Comparison of ENCODE assay signal across 15 cellular contexts in genomic region chr5:61311836-61312808, GRCh38. TPM values are rescaled to one million over a fixed set of nuclear protein-coding genes. Genes with fewer than 3 reads are reported as not detected.
DNase-seq lines count a peak whose midpoint lies in the region; ATAC-seq, FAIRE-seq and TF ChIP-seq lines count a peak whose summit lies in the region.
"Had no signal": no experiment of that assay in that cellular context is flagged by ENCODE, and none has a peak within 500 bp of the region (broad histone marks: within the 10 kb centered on the region; RNA-seq: fewer than 3 reads in every experiment).

No MANE protein-coding gene starts in this region.

- TF ChIP-seq RAD21 in HepG2 (CRISPR knock-in tag; IDR thresholded peaks at IDR 0.05), result no peak

- DNase-seq in HepG2 (ENCODE audit: low spot score), result no peak
- no peak for DNase-seq in right lobe of liver
- DNase-seq in astrocyte of the hippocampus (ENCODE audit: low read depth, low spot score), result peak; percentile 95
- peak; percentile 92 for DNase-seq in iris pigment epithelial cell (ENCODE audit: low read depth)
- DNase-seq in NCI-H2171 treated with DMSO at 0.1 percent for 48 hours (lab: John Stamatoyannopoulos, UW), result no peak
- no peak for DNase-seq in middle frontal gyrus (ENCODE audit: extremely low spot score, low spot score)
- DNase-seq in hepatic stellate cell (ENCODE audit: low spot score), result no peak
- DNase-seq: activated CD8-positive, alpha-beta T cell treated with anti-CD3 and anti-CD28 coated beads, Interleukin-2, amount 10 ng/mL, durations not matched to agents 7 days and 5 days; activated naive CD8-positive, alpha-beta T cell treated with anti-CD3 and anti-CD28 coated beads, Interleukin-2, amount 50 U/mL, for 24 hours; H7; MV-4-11; NK-92 treated with Interleukin-12 subunit alpha and Interleukin-12 subunit beta, amount 100 ng/mL, for 24 hours had no signal

- H4K20me1 ChIP-seq in HepG2 (ENCODE audit: insufficient read depth, low read length), result no peaks in the 10 kb centered on the region

- no peak overlapping the region for H2AFZ ChIP-seq in HepG2 (ENCODE audit: low read length)

- 23% methylated on average over 8 of the region's 8 CpGs for WGBS in HepG2 (ENCODE audit: low lambda C conversion rate)
- WGBS in right lobe of liver (ENCODE audit: insufficient coverage, low coverage, low lambda C conversion rate, missing lambda C conversion rate), result 55% methylated on average over 7 of the region's 8 CpGs

- BruUV-seq in HepG2 (replicated peaks; lab: Mats Ljungman, UMichigan), result no TSS peak

- in situ Hi-C loops in HepG2 (cut with HindIII; ENCODE audit: extremely low pct_ligation_motif_present, low pct_unique_long_range_greater_than_20kb), result no loop called here

- TF ChIP-seq EP300 in HepG2 (IDR thresholded peaks at IDR 0.05; ENCODE audit: low read depth in 2 of 2, low read length in 2 of 2) (no peak), HepG2 (CRISPR knock-in tag; IDR thresholded peaks at IDR 0.05; ENCODE audit: borderline replicate concordance) (no peak)

- no peaks in the 10 kb centered on the region for H3K27me3 ChIP-seq in HepG2 (ENCODE audit: control insufficient read depth in 1 of 2, insufficient read depth in 2 of 2, low read length in 2 of 2)
- no peaks in the 10 kb centered on the region for H3K27me3 ChIP-seq in right lobe of liver

- H3K36me3 ChIP-seq in HepG2 (replicated peaks in 1 of 2; ENCODE audit: control insufficient read depth in 1 of 2, insufficient read depth in 2 of 2, low read length in 2 of 2), result no peaks in the 10 kb centered on the region
- H3K36me3 ChIP-seq in right lobe of liver, result no peaks in the 10 kb centered on the region

- TF ChIP-seq CTCF in HepG2 (CRISPR knock-in tag; IDR thresholded peaks at IDR 0.05) (no peak), right lobe of liver (IDR thresholded peaks at IDR 0.05) (no peak)

- no peaks in the 10 kb centered on the region for H3K4me1 ChIP-seq in HepG2 (ENCODE audit: insufficient read depth, low read length)
- H3K4me1 ChIP-seq in right lobe of liver, result no peaks in the 10 kb centered on the region

- intact Hi-C loops in HepG2 (cut with micrococcal nuclease; ENCODE audit: unreplicated experiment) (no loop called here), right lobe of liver (cut with DNase I) (no loop called here)

- H3K4me3 ChIP-seq in HepG2 (replicated peaks in 1 of 3; ENCODE audit: insufficient read depth in 1 of 3, low read depth in 2 of 3, low read length in 3 of 3) (no peak overlapping the region), right lobe of liver (no peak overlapping the region)

- CTCF ChIA-PET in HepG2 (lab: Yijun Ruan, JAX; ENCODE audit: low intra/inter-chr PET ratio, low total read pairs), result no interaction called here

- TF ChIP-seq POLR2A in HepG2 (IDR thresholded peaks at IDR 0.05; ENCODE audit: insufficient read depth in 1 of 2, low read depth in 2 of 2, low read length in 2 of 2) (no peak), right lobe of liver (IDR thresholded peaks at IDR 0.05) (no peak)

- H3K79me2 ChIP-seq in HepG2 (ENCODE audit: insufficient read depth, low read length), result no peaks in the 10 kb centered on the region

- no peak for FAIRE-seq in HepG2 (lab: Jason Lieb, UNC)
- FAIRE-seq: G401.6, islet of Langerhans had no signal

- no peak overlapping the region for H3K27ac ChIP-seq in HepG2 (ENCODE audit: extremely low read length, insufficient read depth, low read length)
- no peak overlapping the region for H3K27ac ChIP-seq in right lobe of liver

- ATAC-seq in HepG2 (peak; percentile 68), right lobe of liver (no peak), HG03460 (IDR thresholded peaks at IDR 0.05; ENCODE audit: unreplicated experiment) (no peak)
- ATAC-seq: activated CD8-positive, alpha-beta T cell treated with anti-CD3 and anti-CD28 coated beads, Interleukin-2, amount 10 ng/mL, durations not matched to agents 7 days and 5 days; activated naive CD8-positive, alpha-beta T cell treated with anti-CD3 and anti-CD28 coated beads, Interleukin-2, amount 50 U/mL, for 24 hours had no signal

- H3K9me3 ChIP-seq in HepG2 (ENCODE audit: low read length), result no peaks in the 10 kb centered on the region
- H3K9me3 ChIP-seq in right lobe of liver, result no peaks in the 10 kb centered on the region

- no peak overlapping the region for H3K4me2 ChIP-seq in HepG2 (ENCODE audit: low read depth, low read length)

- POLR2A ChIA-PET in HepG2 (lab: Yijun Ruan, JAX), result no interaction called here

- no peak overlapping the region for H3K9ac ChIP-seq in HepG2 (ENCODE audit: insufficient read depth, low read depth, low read length)

TF ChIP-seq in HepG2, 621 proteins besides CTCF, POLR2A, EP300 and RAD21:
- TF ChIP-seq ZFX (CRISPR knock-in tag; IDR thresholded peaks at IDR 0.05; ENCODE audit: low read depth) (no peak), NFKBIZ (CRISPR knock-in tag; IDR thresholded peaks at IDR 0.05) (no peak), ZNF230 (CRISPR knock-in tag; IDR thresholded peaks at IDR 0.05) (no peak), DRAP1 (CRISPR knock-in tag; IDR thresholded peaks at IDR 0.05) (no peak), TBX3 (IDR thresholded peaks at IDR 0.05; ENCODE audit: borderline replicate concordance) (no peak), REPIN1 (CRISPR knock-in tag; IDR thresholded peaks at IDR 0.05; ENCODE audit: borderline replicate concordance, low read depth) (no peak), ZBTB8A (CRISPR knock-in tag; IDR thresholded peaks at IDR 0.05; ENCODE audit: borderline replicate concordance, low read depth) (no peak), JUNB (CRISPR knock-in tag; IDR thresholded peaks at IDR 0.05; ENCODE audit: borderline replicate concordance) (no peak), ZNF136 (CRISPR knock-in tag; IDR thresholded peaks at IDR 0.05; ENCODE audit: low read depth) (no peak), NKX3-1 (CRISPR knock-in tag; IDR thresholded peaks at IDR 0.05) (no peak), ZNF235 (CRISPR knock-in tag; IDR thresholded peaks at IDR 0.05; ENCODE audit: borderline replicate concordance) (no peak)

RNA-seq across cellular contexts. Expression of gene ZSWIM6, which starts 19.9 kb away (rescaled TPM):
- total RNA-seq in HepG2 (2016; rRNA removed; fragmentation: Illumina TruSeq; extraction: Trizol), result 0.82 and 0.83 TPM in 2 replicates
- total RNA-seq in HepG2 (2016; cell fraction: cytosol; rRNA removed; fragmentation: Illumina TruSeq; extraction: Trizol; ENCODE audit: low read depth), result 0.91 and 0.97 TPM in 2 replicates
- total RNA-seq in HepG2 (2016; cell fraction: insoluble cytoplasmic fraction; rRNA removed; fragmentation: Illumina TruSeq; extraction: Trizol), result 0.68 and 0.89 TPM in 2 replicates
- total RNA-seq in HepG2 (2016; cell fraction: membrane; rRNA removed; fragmentation: Illumina TruSeq; extraction: Trizol), result 0.43 and 0.45 TPM in 2 replicates
- total RNA-seq in HepG2 (2016; cell fraction: nucleus; rRNA removed; fragmentation: Illumina TruSeq; extraction: Trizol), result 1.5 and 1.8 TPM in 2 replicates
- polyA plus RNA-seq in HepG2 (2011; rRNA removed), result 1.9 and 2.6 TPM in 2 replicates
- 1.2 and 1.5 TPM in 2 replicates for polyA plus RNA-seq in HepG2 (2011; cell fraction: cytosol; rRNA removed)
- polyA plus RNA-seq in HepG2 (2011; cell fraction: nucleus; rRNA removed), result 4.2 and 4.3 TPM in 2 replicates
- 1.3 and 1.7 TPM in 2 replicates for polyA plus RNA-seq in HepG2 (2012)
- polyA plus RNA-seq in HepG2 (2016; cell fraction: cytosol; fragmentation: Illumina TruSeq; extraction: Trizol; ENCODE audit: low read depth), result 0.05 TPM in 1 of 2 replicates, not detected in the other
- 0.93 and 1.0 TPM in 2 replicates for polyA plus RNA-seq in HepG2 (2016; cell fraction: insoluble cytoplasmic fraction; fragmentation: Illumina TruSeq; extraction: Trizol; ENCODE audit: low read depth)
- 0.13 and 0.15 TPM in 2 replicates for polyA plus RNA-seq in HepG2 (2016; cell fraction: membrane; fragmentation: Illumina TruSeq; extraction: Trizol; ENCODE audit: low read depth)
- polyA plus RNA-seq in HepG2 (2016; cell fraction: nucleus; fragmentation: Illumina TruSeq; extraction: Trizol; ENCODE audit: insufficient read depth, low read depth), result 3.2 and 3.3 TPM in 2 replicates
- 6.2 and 32.4 TPM in 2 replicates for polyA minus RNA-seq in HepG2 (2011; rRNA and poly(A)+ RNA removed; ENCODE audit: low replicate concordance)
- polyA minus RNA-seq in HepG2 (2011; cell fraction: cytosol; rRNA and poly(A)+ RNA removed), result 2.8 and 3.3 TPM in 2 replicates
- polyA minus RNA-seq in HepG2 (2011; cell fraction: nucleus; rRNA and poly(A)+ RNA removed), result 5.5 and 7.1 TPM in 2 replicates
- 1 to 10 TPM; 2.8 to 7.2 (median 4.1) TPM for total RNA-seq in right lobe of liver

Comparison
In these comparisons a context has a peak if more than half of its experiments do, and no peak if none do; other contexts are left out.
1. DNase-seq: peak in astrocyte of the hippocampus (single experiment) and iris pigment epithelial cell (single experiment); none in HepG2 (single experiment), right lobe of liver (0 of 3), NCI-H2171 treated with DMSO at 0.1 percent for 48 hours (single experiment), middle frontal gyrus (single experiment) and hepatic stellate cell (single experiment).